ENCODE assay signal across 8 cellular contexts in the genomic region with DNA sequence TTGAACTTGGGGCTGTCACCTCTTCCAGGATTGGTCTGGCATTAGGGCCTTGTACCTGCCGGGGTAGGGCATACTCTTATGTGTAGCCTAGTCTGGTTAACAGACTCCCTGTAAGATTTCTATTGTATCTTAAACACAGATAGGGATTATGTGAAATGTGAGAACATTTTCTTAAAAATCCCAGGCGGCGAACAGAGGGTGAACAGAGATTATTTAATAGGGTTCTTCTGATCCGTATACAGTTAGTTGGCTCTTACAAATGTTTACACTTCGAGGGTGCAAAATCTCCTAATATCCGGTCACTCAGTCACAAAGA. TPM values are rescaled to one million over a fixed set of nuclear protein-coding genes. Genes with fewer than 3 reads are reported as not detected.
DNase-seq lines count a peak whose midpoint lies in the region; ATAC-seq, FAIRE-seq and TF ChIP-seq lines count a peak whose summit lies in the region.

No MANE protein-coding gene starts in this region.

- peak overlapping the region; percentile 96 for H3K4me3 Mint-ChIP-seq in activated B cell treated with CpG ODN at 0.5 μM for 24 hours
- peak overlapping the region; percentile 95 to 97 for H3K4me3 Mint-ChIP-seq in stimulated activated naive CD8-positive, alpha-beta T cell treated with anti-CD3 and anti-CD28 coated beads, Interleukin-15, amount 100 ng/mL, for 72 hours

- H3K9me3 Mint-ChIP-seq in activated B cell treated with CpG ODN at 0.5 μM for 24 hours, result no peaks in the 10 kb centered on the region
- no peaks in the 10 kb centered on the region for H3K9me3 Mint-ChIP-seq in stimulated activated naive CD8-positive, alpha-beta T cell treated with anti-CD3 and anti-CD28 coated beads, Interleukin-15, amount 100 ng/mL, for 72 hours

- FAIRE-seq in RCC 7860 (lab: Jason Lieb, UNC), result no peak

- ATAC-seq in HG02938 (IDR thresholded peaks at IDR 0.05; ENCODE audit: unreplicated experiment) (peak; percentile 25), activated B cell treated with CpG ODN at 0.5 μM for 24 hours (ENCODE audit: low read depth) (peak; percentile 20)
- peak; percentile 65 for ATAC-seq in stimulated activated naive CD8-positive, alpha-beta T cell treated with anti-CD3 and anti-CD28 coated beads, Interleukin-15, amount 100 ng/mL, for 72 hours

- peaks cover 9% of the 10 kb centered on the region for H3K36me3 Mint-ChIP-seq in activated B cell treated with CpG ODN at 0.5 μM for 24 hours (ENCODE audit: low read depth)

- H3K27me3 Mint-ChIP-seq in activated B cell treated with CpG ODN at 0.5 μM for 24 hours, result no peaks in the 10 kb centered on the region
- H3K27me3 Mint-ChIP-seq in stimulated activated naive CD8-positive, alpha-beta T cell treated with anti-CD3 and anti-CD28 coated beads, Interleukin-15, amount 100 ng/mL, for 72 hours, result no peaks in the 10 kb centered on the region

- CTCF ChIA-PET in activated B cell treated with CpG ODN at 0.5 μM for 24 hours (lab: Charles Lee), result interaction anchor here (1.1 to 3.5 kb wide), 5 partner anchors 8 to 144 kb away, joined by 3 to 18 read pairs (median 9); no protein-coding TSS in a partner anchor

- no peak for TF ChIP-seq CTCF in activated B cell treated with CpG ODN at 0.5 μM for 24 hours (IDR thresholded peaks at IDR 0.05)

- DNase-seq in DMS 273 treated with DMSO at 0.1 percent for 48 hours (lab: John Stamatoyannopoulos, UW), result peak; percentile 41
- no peak for DNase-seq in DMS 273 (lab: John Stamatoyannopoulos, UW; ENCODE audit: unreplicated experiment)
- DNase-seq in activated B cell treated with CpG ODN at 0.5 μM for 24 hours, result no peak
- no peak for DNase-seq in stimulated activated naive CD8-positive, alpha-beta T cell treated with anti-CD3 and anti-CD28 coated beads, Interleukin-15, amount 100 ng/mL, for 72 hours
- DNase-seq in amniotic stem cell (lab: John Stamatoyannopoulos, UW), result no peak
- DNase-seq in RCC 7860 (ENCODE audit: low spot score), result no peak

- peaks cover 56% of the 10 kb centered on the region for H3K4me1 Mint-ChIP-seq in activated B cell treated with CpG ODN at 0.5 μM for 24 hours
- H3K4me1 Mint-ChIP-seq in stimulated activated naive CD8-positive, alpha-beta T cell treated with anti-CD3 and anti-CD28 coated beads, Interleukin-15, amount 100 ng/mL, for 72 hours, result peaks cover 47% of the 10 kb centered on the region

- intact Hi-C loops in activated B cell treated with CpG ODN at 0.5 μM for 24 hours (cut with micrococcal nuclease), result loop anchor here (1.0 to 10.0 kb wide), 5 partner anchors 12 to 859 kb away; partner anchors contain the start of gene TBC1D5

- POLR2A ChIA-PET in activated B cell treated with CpG ODN at 0.5 μM for 24 hours (lab: Charles Lee), result interaction anchor here (0.7 to 6.0 kb wide), 8 partner anchors 9 to 137 kb away, joined by 3 to 56 read pairs (median 4); no protein-coding TSS in a partner anchor

- peak overlapping the region; percentile 92 for H3K27ac Mint-ChIP-seq in activated B cell treated with CpG ODN at 0.5 μM for 24 hours
- peak overlapping the region; percentile 94 to 95 for H3K27ac Mint-ChIP-seq in stimulated activated naive CD8-positive, alpha-beta T cell treated with anti-CD3 and anti-CD28 coated beads, Interleukin-15, amount 100 ng/mL, for 72 hours

- H3K4me3 ChIP-seq in iPS-11a (ENCODE audit: low read depth, low read length), result peak overlapping the region; percentile 73

RNA-seq across cellular contexts. Expression of gene PLCL2, which starts 0.8 kb away (rescaled TPM):
- 33.3 and 40.0 TPM in 2 replicates for total RNA-seq in activated B cell treated with CpG ODN at 0.5 μM for 24 hours
